20 cellular contexts compared by ENCODE assay signal in genomic region chr4:173466101-173466500, GRCh38.
"Had no signal": no experiment of that assay in that cellular context is flagged by ENCODE, and none has a peak within 500 bp of the region (broad histone marks: within the 10 kb centered on the region; RNA-seq: fewer than 3 reads in every experiment).

No MANE protein-coding gene starts in this region.

- DNase-seq: activated gamma-delta T cell treated with Interleukin-2 at 50 U/mL for 16 hours; activated T-cell treated with anti-CD3 and anti-CD28 coated beads, Interleukin-2, amount 50 U/mL, for 1 hour; adrenal gland; body of pancreas; foreskin melanocyte; hippocampal formation; left ventricle myocardium inferior; mammary epithelial cell; midbrain; nephron progenitor cell; right cardiac atrium; stimulated activated CD4-positive, alpha-beta T cell treated with anti-CD3 and anti-CD28 coated beads, Interleukin-1b, Interleukin-23, amount 100 ng/mL, for 48 hours; stomach; T-cell had no signal

- H3K27ac ChIP-seq: adrenal gland, body of pancreas, cardiac muscle cell, left ventricle myocardium inferior, parathyroid adenoma, skin epidermis, stomach, vagina had no signal

- H3K36me3 ChIP-seq: adrenal gland, cardiac muscle cell, left ventricle myocardium inferior, stomach, vagina had no signal

- H3K36me3 Mint-ChIP-seq: activated naive CD4-positive, alpha-beta T cell treated with anti-CD3 and anti-CD28 coated beads, Interleukin-2, amount 50 U/mL, for 24 hours; stimulated activated effector memory CD8-positive, alpha-beta T cell treated with anti-CD3 and anti-CD28 coated beads, Interleukin-12 subunit alpha, Interleukin-12 subunit beta, amount 100 ng/mL, for 72 hours; T-cell had no signal

- H3K27me3 ChIP-seq: adrenal gland, body of pancreas, cardiac muscle cell, stomach, vagina had no signal

- H3K4me1 ChIP-seq: adrenal gland, body of pancreas, left ventricle myocardium inferior, parathyroid adenoma, stomach, vagina had no signal

- H3K9me3 Mint-ChIP-seq: activated naive CD4-positive, alpha-beta T cell treated with anti-CD3 and anti-CD28 coated beads, Interleukin-2, amount 50 U/mL, for 24 hours; nephron progenitor cell; stimulated activated effector memory CD8-positive, alpha-beta T cell treated with anti-CD3 and anti-CD28 coated beads, Interleukin-12 subunit alpha, Interleukin-12 subunit beta, amount 100 ng/mL, for 72 hours; T-cell had no signal

- H3K4me1 Mint-ChIP-seq: activated naive CD4-positive, alpha-beta T cell treated with anti-CD3 and anti-CD28 coated beads, Interleukin-2, amount 50 U/mL, for 24 hours; stimulated activated effector memory CD8-positive, alpha-beta T cell treated with anti-CD3 and anti-CD28 coated beads, Interleukin-12 subunit alpha, Interleukin-12 subunit beta, amount 100 ng/mL, for 72 hours; T-cell had no signal

- H3K9ac ChIP-seq: parathyroid adenoma had no signal

- H3K4me3 Mint-ChIP-seq: activated naive CD4-positive, alpha-beta T cell treated with anti-CD3 and anti-CD28 coated beads, Interleukin-2, amount 50 U/mL, for 24 hours; nephron progenitor cell; stimulated activated effector memory CD8-positive, alpha-beta T cell treated with anti-CD3 and anti-CD28 coated beads, Interleukin-12 subunit alpha, Interleukin-12 subunit beta, amount 100 ng/mL, for 72 hours; T-cell had no signal

- H3K27ac Mint-ChIP-seq: activated naive CD4-positive, alpha-beta T cell treated with anti-CD3 and anti-CD28 coated beads, Interleukin-2, amount 50 U/mL, for 24 hours; nephron progenitor cell; stimulated activated effector memory CD8-positive, alpha-beta T cell treated with anti-CD3 and anti-CD28 coated beads, Interleukin-12 subunit alpha, Interleukin-12 subunit beta, amount 100 ng/mL, for 72 hours; T-cell had no signal

- H3K4me3 ChIP-seq: adrenal gland, body of pancreas, cardiac muscle cell, left ventricle myocardium inferior, skin epidermis, stomach, vagina had no signal

- H3K9me3 ChIP-seq: adrenal gland, body of pancreas, stomach, vagina had no signal

- ATAC-seq: body of pancreas; right cardiac atrium; stimulated activated effector memory CD8-positive, alpha-beta T cell treated with anti-CD3 and anti-CD28 coated beads, Interleukin-12 subunit alpha, Interleukin-12 subunit beta, amount 100 ng/mL, for 72 hours; T-cell had no signal
